14 cellular contexts compared by ENCODE assay signal in the genomic region with DNA sequence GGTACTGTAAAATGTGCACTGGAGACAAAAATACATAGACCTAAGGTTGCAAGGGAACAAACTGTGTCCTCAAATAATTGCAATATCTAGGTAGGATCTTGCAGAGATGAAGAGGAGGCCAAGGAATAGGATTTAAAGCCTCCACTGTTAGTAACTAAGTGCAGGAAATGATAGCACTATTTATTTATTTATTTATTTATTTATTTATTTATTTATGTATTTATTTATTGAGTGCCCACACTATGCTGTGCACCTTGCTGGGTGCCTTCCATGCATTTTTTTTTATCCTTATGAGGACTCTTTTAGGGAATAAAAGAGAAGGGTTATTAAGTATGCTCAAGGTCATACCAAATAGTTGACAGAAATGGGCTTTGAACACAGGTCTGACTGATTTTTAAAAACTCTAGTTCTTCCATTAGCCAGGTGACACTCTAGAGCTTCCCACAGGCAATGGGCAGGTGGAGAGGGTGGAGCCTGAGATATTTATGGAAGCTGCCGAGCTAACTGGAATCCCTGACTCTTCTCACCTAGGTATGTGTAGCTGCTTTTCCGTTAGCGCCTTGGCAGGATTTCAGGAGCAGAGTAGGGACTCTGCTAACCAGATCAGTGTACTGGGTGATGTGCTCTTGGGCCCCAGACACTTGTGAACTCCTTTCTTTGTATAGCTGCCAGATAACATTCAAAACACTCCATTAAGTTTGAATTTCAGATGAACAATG.
"Had no signal": no experiment of that assay in that cellular context is flagged by ENCODE, and none has a peak within 500 bp of the region (broad histone marks: within the 10 kb centered on the region; RNA-seq: fewer than 3 reads in every experiment).

No MANE protein-coding gene starts in this region.

- H3K9me3 ChIP-seq: heart right ventricle, left lung, psoas muscle, sigmoid colon, upper lobe of right lung had no signal

- H3K4me3 Mint-ChIP-seq: activated CD4-positive, alpha-beta T cell treated with anti-CD3 and anti-CD28 coated beads, Interleukin-2, amount 10 ng/mL, durations not matched to agents 7 days and 5 days; activated naive CD4-positive, alpha-beta T cell treated with anti-CD3 and anti-CD28 coated beads for 36 hours; memory B cell; nephron progenitor cell had no signal

- H3K27ac Mint-ChIP-seq: activated CD4-positive, alpha-beta T cell treated with anti-CD3 and anti-CD28 coated beads, Interleukin-2, amount 10 ng/mL, durations not matched to agents 7 days and 5 days; activated naive CD4-positive, alpha-beta T cell treated with anti-CD3 and anti-CD28 coated beads for 36 hours; memory B cell; nephron progenitor cell had no signal

- H3K4me1 Mint-ChIP-seq: memory B cell had no signal

- H3K27ac ChIP-seq: foreskin keratinocyte, heart right ventricle, left lung, psoas muscle, sigmoid colon, upper lobe of right lung had no signal

- H3K36me3 ChIP-seq: heart right ventricle, left lung, sigmoid colon, upper lobe of right lung had no signal

- H3K4me1 ChIP-seq: left lung, psoas muscle, upper lobe of right lung had no signal

- DNase-seq: activated CD4-positive, alpha-beta T cell treated with anti-CD3 and anti-CD28 coated beads, Interleukin-2, amount 10 ng/mL, durations not matched to agents 7 days and 5 days; activated CD4-positive, CD25-positive, alpha-beta regulatory T cell; activated CD8-positive, alpha-beta memory T cell treated with anti-CD3 and anti-CD28 coated beads for 24 hours; activated naive CD4-positive, alpha-beta T cell treated with anti-CD3 and anti-CD28 coated beads for 36 hours; foreskin keratinocyte; heart right ventricle; left lung; nephron progenitor cell; psoas muscle; sigmoid colon; stimulated activated CD4-positive, alpha-beta T cell treated with anti-CD3 and anti-CD28 coated beads, Interleukin-2, amount 100 ng/mL, for 24 hours; stimulated activated naive CD4-positive, alpha-beta T cell treated with Interleukin-2 at 50 U/mL for 16 hours; upper lobe of right lung had no signal

- H3K4me3 ChIP-seq: heart right ventricle, left lung, psoas muscle, sigmoid colon, upper lobe of right lung had no signal

- H3K27me3 ChIP-seq: foreskin keratinocyte, heart right ventricle, left lung, sigmoid colon, upper lobe of right lung had no signal

- H3K9me3 Mint-ChIP-seq: activated CD4-positive, alpha-beta T cell treated with anti-CD3 and anti-CD28 coated beads, Interleukin-2, amount 10 ng/mL, durations not matched to agents 7 days and 5 days; activated naive CD4-positive, alpha-beta T cell treated with anti-CD3 and anti-CD28 coated beads for 36 hours; memory B cell; nephron progenitor cell had no signal

- ATAC-seq: foreskin keratinocyte, heart right ventricle, left lung, psoas muscle, upper lobe of right lung had no signal

- H3K36me3 Mint-ChIP-seq: memory B cell had no signal
